In the genomic region with DNA sequence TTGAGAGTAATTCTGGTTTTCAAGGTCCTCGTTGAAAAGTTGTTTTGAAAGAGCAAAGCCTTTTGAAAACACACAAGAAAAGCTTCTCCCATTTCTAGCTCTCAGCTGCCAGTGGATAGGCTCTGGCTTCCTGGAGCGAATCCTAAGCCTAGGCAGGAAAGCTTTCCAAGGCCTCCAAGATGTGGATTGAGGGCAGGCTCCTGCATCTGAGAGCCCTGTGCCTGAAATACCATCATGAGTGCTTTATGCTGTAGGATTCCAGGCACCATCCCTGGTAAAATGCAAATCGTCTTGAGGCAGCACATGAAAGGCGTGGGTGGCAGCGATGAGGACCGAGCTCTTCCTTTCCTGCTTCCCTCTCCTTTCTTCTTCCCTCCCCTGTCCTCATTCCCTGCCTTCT, we compare ENCODE assay signal across 13 cellular contexts.
DNase-seq lines count a peak whose midpoint lies in the region; ATAC-seq and TF ChIP-seq lines count a peak whose summit lies in the region.
"Had no signal": no experiment of that assay in that cellular context is flagged by ENCODE, and none has a peak within 500 bp of the region (broad histone marks: within the 10 kb centered on the region; RNA-seq: fewer than 3 reads in every experiment).

No MANE protein-coding gene starts in this region.

- no peaks in the 10 kb centered on the region for H3K36me3 ChIP-seq in smooth muscle cell (ENCODE audit: low read depth)

- H3K27ac Mint-ChIP-seq in chondrocyte (ENCODE audit: unreplicated experiment): peak overlapping the region; percentile 93
- H3K27ac Mint-ChIP-seq: activated CD8-positive, alpha-beta T cell treated with anti-CD3 and anti-CD28 coated beads, Interleukin-2, amount 10 ng/mL, durations not matched to agents 7 days and 5 days; memory B cell had no signal

- no peaks in the 10 kb centered on the region for H3K27me3 ChIP-seq in smooth muscle cell (ENCODE audit: low read depth)

- H4K20me1 ChIP-seq in smooth muscle cell (ENCODE audit: low read depth): no peaks in the 10 kb centered on the region

- peak overlapping the region; percentile 78 for H3K4me3 Mint-ChIP-seq in chondrocyte (ENCODE audit: unreplicated experiment)
- H3K4me3 Mint-ChIP-seq: activated CD8-positive, alpha-beta T cell treated with anti-CD3 and anti-CD28 coated beads, Interleukin-2, amount 10 ng/mL, durations not matched to agents 7 days and 5 days; memory B cell had no signal

- ATAC-seq in HG03095 (IDR thresholded peaks at IDR 0.05; ENCODE audit: unreplicated experiment): no peak
- ATAC-seq: activated CD8-positive, alpha-beta T cell treated with anti-CD3 and anti-CD28 coated beads, Interleukin-2, amount 10 ng/mL, durations not matched to agents 7 days and 5 days had no signal

- H3K9me3 Mint-ChIP-seq in chondrocyte (ENCODE audit: low read depth): peaks cover 7% of the 10 kb centered on the region

- H3K9me3 ChIP-seq in smooth muscle cell (replicated peaks; ENCODE audit: low read depth): no peaks in the 10 kb centered on the region

- H3K27me3 Mint-ChIP-seq in chondrocyte (ENCODE audit: low read depth): no peaks in the 10 kb centered on the region

- no peak for TF ChIP-seq CTCF in chondrocyte (IDR thresholded peaks at IDR 0.05)
- no peak for TF ChIP-seq CTCF in smooth muscle cell (IDR thresholded peaks at IDR 0.05; ENCODE audit: borderline replicate concordance, insufficient read depth, poor library complexity, severe bottlenecking)

- 40% methylated on average over 6 of the region's 6 CpGs for WGBS in smooth muscle cell (ENCODE audit: low lambda C conversion rate)

- peak overlapping the region; percentile 16 for H3K4me2 ChIP-seq in smooth muscle cell

- peaks cover 14% of the 10 kb centered on the region for H3K4me1 ChIP-seq in smooth muscle cell (ENCODE audit: low read depth)

- no peaks in the 10 kb centered on the region for H3K79me2 ChIP-seq in smooth muscle cell (ENCODE audit: low read depth)

- H3K9ac ChIP-seq in smooth muscle cell (ENCODE audit: low read depth): no peak overlapping the region

- DNase-seq in ELF-1 (ENCODE audit: low read depth, low spot score) (peak; percentile 18), chondrocyte (ENCODE audit: low spot score) (no peak), inferior parietal cortex (ENCODE audit: extremely low spot score) (peak; percentile 27), smooth muscle cell (lab: John Stamatoyannopoulos, UW; ENCODE audit: unreplicated experiment) (no peak), NCI-H1092 (lab: John Stamatoyannopoulos, UW) (no peak), NCI-H1694 treated with DMSO at 0.1 percent for 48 hours (lab: John Stamatoyannopoulos, UW) (no peak), AG20443 (ENCODE audit: low spot score) (no peak)
- DNase-seq: activated CD8-positive, alpha-beta T cell treated with anti-CD3 and anti-CD28 coated beads, Interleukin-2, amount 10 ng/mL, durations not matched to agents 7 days and 5 days; Kasumi-1; NCI-H510A had no signal

- H3K27ac ChIP-seq in smooth muscle cell (ENCODE audit: low read depth): peak overlapping the region; percentile 37
- H3K27ac ChIP-seq: HL-60 had no signal

- H3K36me3 Mint-ChIP-seq in chondrocyte (ENCODE audit: low read depth): peaks cover 15% of the 10 kb centered on the region
- H3K36me3 Mint-ChIP-seq: memory B cell had no signal

- H3K4me3 ChIP-seq in smooth muscle cell: no peak overlapping the region

- peaks cover 3% of the 10 kb centered on the region for H3F3A ChIP-seq in smooth muscle cell (ENCODE audit: low read depth)

- H3K4me1 Mint-ChIP-seq in chondrocyte (ENCODE audit: low read depth): peaks cover 91% of the 10 kb centered on the region
- H3K4me1 Mint-ChIP-seq: memory B cell had no signal

- peak overlapping the region; percentile 73 for H2AFZ ChIP-seq in smooth muscle cell (ENCODE audit: low read depth)

Comparison
In these comparisons a context has a peak if more than half of its experiments do, and no peak if none do; other contexts are left out.
1. DNase-seq: peak in ELF-1 (single experiment) and inferior parietal cortex (single experiment); none in chondrocyte (single experiment), smooth muscle cell (single experiment), NCI-H1092 (single experiment), NCI-H1694 treated with DMSO at 0.1 percent for 48 hours (single experiment) and AG20443 (single experiment).